22 cellular contexts compared by ENCODE assay signal in genomic region chr14:96277890-96278289, GRCh38. TPM values are rescaled to one million over a fixed set of nuclear protein-coding genes. Genes with fewer than 3 reads are reported as not detected.
DNase-seq lines count a peak whose midpoint lies in the region; ATAC-seq, FAIRE-seq and TF ChIP-seq lines count a peak whose summit lies in the region.
"Had no signal": no experiment of that assay in that cellular context is flagged by ENCODE, and none has a peak within 500 bp of the region (broad histone marks: within the 10 kb centered on the region; RNA-seq: fewer than 3 reads in every experiment).

No MANE protein-coding gene starts in this region.

- TF ChIP-seq CTCF in HEK293 (tag by site-specific recombination; IDR thresholded peaks at IDR 0.05), result no peak
- no peak for TF ChIP-seq CTCF in IMR-90 (conservative IDR thresholded peaks at IDR 0.05; ENCODE audit: low read depth, low read length)
- no peak for TF ChIP-seq CTCF in K562 (IDR thresholded peaks at IDR 0.05 in 2 of 3, conservative IDR thresholded peaks at IDR 0.05 in 1 of 3; ENCODE audit: insufficient read depth in 2 of 3, low read depth in 1 of 3, low read length in 3 of 3)
- no peak for TF ChIP-seq CTCF in prostate gland (IDR thresholded peaks at IDR 0.05)
- TF ChIP-seq CTCF in gastrocnemius medialis (IDR thresholded peaks at IDR 0.05 in 4 of 5, conservative IDR thresholded peaks at IDR 0.05 in 1 of 5), result no peak
- no peak for TF ChIP-seq CTCF in GM13977 (IDR thresholded peaks at IDR 0.05; ENCODE audit: extremely low read depth, insufficient read depth, missing control alignments)
- TF ChIP-seq CTCF in testis (IDR thresholded peaks at IDR 0.05), result no peak

- TF ChIP-seq POLR2A in IMR-90 (IDR thresholded peaks at IDR 0.05; ENCODE audit: low read depth, low read length), result no peak
- TF ChIP-seq POLR2A in K562 (conservative IDR thresholded peaks at IDR 0.05), result no peak
- TF ChIP-seq POLR2A in prostate gland (IDR thresholded peaks at IDR 0.05), result no peak
- no peak for TF ChIP-seq POLR2A in gastrocnemius medialis (IDR thresholded peaks at IDR 0.05)
- TF ChIP-seq POLR2A in testis (IDR thresholded peaks at IDR 0.05), result no peak

- DNase-seq in IMR-90, result no peak
- DNase-seq in K562 (ENCODE audit: extremely low read depth in 1 of 4, low spot score in 3 of 4), result no peak
- DNase-seq in neuronal stem cell (ENCODE audit: low spot score), result no peak
- no peak for DNase-seq in prostate gland (ENCODE audit: low spot score)
- no peak for DNase-seq in gastrocnemius medialis
- DNase-seq in GM13977 (ENCODE audit: low spot score), result no peak
- DNase-seq in testis, result no peak
- DNase-seq: ACHN; BE2C; C1 segment of cervical spinal cord; Caco-2; CD4-positive, CD25-positive, alpha-beta regulatory T cell; CD8-positive, alpha-beta memory T cell; DMS79; GDM1; GOT3; H7; KG1 had no signal

- TF ChIP-seq RAD21 in IMR-90 (IDR thresholded peaks at IDR 0.05; ENCODE audit: low read length) (no peak), K562 (CRISPR knock-in tag; conservative IDR thresholded peaks at IDR 0.05 in 1 of 2, IDR thresholded peaks at IDR 0.05 in 1 of 2) (no peak)

- H3K9ac ChIP-seq in IMR-90 (ENCODE audit: low read depth, low read length), result no peak overlapping the region
- H3K9ac ChIP-seq in K562 (ENCODE audit: insufficient read depth in 1 of 2, low read depth in 2 of 2, low read length in 2 of 2), result no peak overlapping the region
- no peak overlapping the region for H3K9ac ChIP-seq in neuronal stem cell (ENCODE audit: low read depth, low read length, poor library complexity)

- H3K56ac ChIP-seq in IMR-90 (ENCODE audit: extremely low read depth, insufficient read depth, low read length), result no peak overlapping the region

- H3K27ac ChIP-seq in HEK293 (ENCODE audit: extremely low read depth, low read depth, low read length) (no peak overlapping the region), IMR-90 (ENCODE audit: insufficient read depth, low read length) (no peak overlapping the region), K562 (ENCODE audit: extremely low read depth, low read depth, low read length) (no peak overlapping the region), neuronal stem cell (replicated peaks; ENCODE audit: low read length) (no peak overlapping the region), prostate gland (no peak overlapping the region), gastrocnemius medialis (no peak overlapping the region), testis (no peak overlapping the region)

- POLR2A ChIA-PET in HEK293 (lab: Yijun Ruan, JAX) (no interaction called here), IMR-90 (lab: Charles Lee; ENCODE audit: unreplicated experiment) (no interaction called here), K562 (lab: Yijun Ruan, JAX) (no interaction called here)

- 0 out of 2 replicates have a peak overlapping the region, but pooled peaks have one; percentile 48 for H2BK120ac ChIP-seq in IMR-90 (ENCODE audit: low read depth, low read length)
- no peak overlapping the region for H2BK120ac ChIP-seq in neuronal stem cell (ENCODE audit: low read depth, low read length)

- no peak overlapping the region for H3K4me2 ChIP-seq in IMR-90 (ENCODE audit: low read depth, low read length)
- no peak overlapping the region for H3K4me2 ChIP-seq in K562 (ENCODE audit: insufficient read depth, low read length)
- H3K4me2 ChIP-seq in neuronal stem cell (ENCODE audit: insufficient read depth, low read length, poor library complexity, severe bottlenecking), result no peak overlapping the region

- H3K9me3 ChIP-seq in HEK293 (ENCODE audit: control insufficient read depth, insufficient read depth, low read depth, low read length) (no peaks in the 10 kb centered on the region), IMR-90 (ENCODE audit: control insufficient read depth, insufficient read depth, low read length) (peaks cover 8% of the 10 kb centered on the region), K562 (replicated peaks; ENCODE audit: control insufficient read depth, insufficient read depth, low read depth, low read length) (no peaks in the 10 kb centered on the region; the same call in none of the 2 replicates), neuronal stem cell (replicated peaks in 1 of 2; ENCODE audit: control insufficient read depth in 2 of 2, insufficient read depth in 1 of 2, low read depth in 1 of 2, low read length in 2 of 2) (peaks cover 3 to 15% of the 10 kb centered on the region in 2 donors), prostate gland (no peaks in the 10 kb centered on the region), gastrocnemius medialis (peaks cover 4 to 12% (median 6%) of the 10 kb centered on the region in 3 donors), testis (no peaks in the 10 kb centered on the region)

- H4K91ac ChIP-seq in IMR-90 (ENCODE audit: insufficient read depth, low read depth, low read length) (peak overlapping the region; percentile 33; the same call in 1 of the 2 replicates), neuronal stem cell (ENCODE audit: low read depth, low read length, poor library complexity) (no peak overlapping the region)

- H3K9me1 ChIP-seq in IMR-90 (ENCODE audit: insufficient read depth, low read length), result peaks cover 7% of the 10 kb centered on the region
- H3K9me1 ChIP-seq in K562 (ENCODE audit: control insufficient read depth, insufficient read depth, low read length), result no peaks in the 10 kb centered on the region

- BruUV-seq in IMR-90 (replicated peaks; lab: Mats Ljungman, UMichigan) (no TSS peak), K562 (replicated peaks; lab: Mats Ljungman, UMichigan) (no TSS peak)

- TF ChIP-seq EP300 in K562 (IDR thresholded peaks at IDR 0.05; ENCODE audit: low read length), result no peak

- H3K79me1 ChIP-seq in IMR-90 (ENCODE audit: low read depth in 1 of 2, low read length in 2 of 2) (peaks cover 0 to 7% of the 10 kb centered on the region in 2 experiments; a peak in 1 of 4 replicates), neuronal stem cell (ENCODE audit: low read depth, low read length) (no peaks in the 10 kb centered on the region)

- peak overlapping the region; percentile 13; the same call in 1 of the 3 replicates for H2BK15ac ChIP-seq in IMR-90 (ENCODE audit: low read depth, low read length)
- H2BK15ac ChIP-seq in neuronal stem cell (ENCODE audit: low read length), result no peak overlapping the region

- FAIRE-seq in K562 (lab: Jason Lieb, UNC), result no peak
- FAIRE-seq: D721Med, GM12892 had no signal

- H3K4me3 ChIP-seq in HEK293 (ENCODE audit: low read depth, low read length) (no peak overlapping the region), IMR-90 (ENCODE audit: insufficient read depth, low read depth, low read length) (no peak overlapping the region), K562 (no peak overlapping the region), neuronal stem cell (ENCODE audit: low read length in 2 of 2) (peak overlapping the region in 1 of 2 donors; percentile 7), prostate gland (no peak overlapping the region), gastrocnemius medialis (no peak overlapping the region), testis (no peak overlapping the region)

- no peak overlapping the region for H2AK9ac ChIP-seq in IMR-90 (replicated peaks; ENCODE audit: low read depth, low read length, poor library complexity)

- no peak overlapping the region for H2BK12ac ChIP-seq in neuronal stem cell (ENCODE audit: low read length)

- H3K4ac ChIP-seq in IMR-90 (ENCODE audit: low read depth, low read length) (0 out of 2 replicates have a peak overlapping the region, but pooled peaks have one; percentile 14), neuronal stem cell (ENCODE audit: low read length) (no peak overlapping the region)

- H3K79me2 ChIP-seq in K562 (ENCODE audit: control insufficient read depth, insufficient read depth, low read length), result no peaks in the 10 kb centered on the region

- H3K4me1 ChIP-seq in HEK293 (ENCODE audit: control insufficient read depth, insufficient read depth, low read length) (no peaks in the 10 kb centered on the region), IMR-90 (ENCODE audit: control insufficient read depth, insufficient read depth, low read length) (peaks cover 25% of the 10 kb centered on the region), K562 (replicated peaks in 1 of 2; ENCODE audit: control insufficient read depth in 2 of 2, insufficient read depth in 2 of 2, low read length in 2 of 2) (no peaks in the 10 kb centered on the region), neuronal stem cell (ENCODE audit: control insufficient read depth in 2 of 2, insufficient read depth in 1 of 2, low read depth in 1 of 2, low read length in 2 of 2) (peaks cover 3 to 16% of the 10 kb centered on the region in 2 donors), prostate gland (replicated peaks) (no peaks in the 10 kb centered on the region), gastrocnemius medialis (no peaks in the 10 kb centered on the region), testis (peaks cover 6% of the 10 kb centered on the region)

- no peak overlapping the region for H4K5ac ChIP-seq in IMR-90 (ENCODE audit: low read depth, low read length)

- H2AK5ac ChIP-seq in IMR-90 (ENCODE audit: low read depth, low read length), result peak overlapping the region; percentile 17; the same call in 1 of the 2 replicates
- H2AK5ac ChIP-seq in neuronal stem cell (ENCODE audit: low read depth, low read length), result no peak overlapping the region

- peak overlapping the region; percentile 45; the same call in 1 of the 2 replicates for H2BK20ac ChIP-seq in IMR-90 (ENCODE audit: low read depth, low read length)

- H2BK5ac ChIP-seq in IMR-90 (ENCODE audit: low read depth, low read length, poor library complexity, severe bottlenecking), result no peak overlapping the region
- H2BK5ac ChIP-seq in neuronal stem cell (ENCODE audit: low read length), result no peak overlapping the region

- H3K14ac ChIP-seq in IMR-90 (replicated peaks; ENCODE audit: low read depth, low read length) (no peak overlapping the region), neuronal stem cell (ENCODE audit: low read length) (no peak overlapping the region)

- H3K36me3 ChIP-seq in HEK293 (ENCODE audit: control insufficient read depth in 2 of 2, insufficient read depth in 1 of 2, low read length in 2 of 2), result peaks cover 0 to 6% of the 10 kb centered on the region in 2 experiments; a peak in 1 of 3 replicates
- H3K36me3 ChIP-seq in IMR-90 (ENCODE audit: control insufficient read depth, insufficient read depth, low read length), result peaks cover under 1% of the 10 kb centered on the region; the same call in 1 of the 2 replicates
- H3K36me3 ChIP-seq in K562 (ENCODE audit: control insufficient read depth, insufficient read depth, low read length), result no peaks in the 10 kb centered on the region
- no peaks in the 10 kb centered on the region for H3K36me3 ChIP-seq in neuronal stem cell (replicated peaks in 1 of 2; ENCODE audit: control insufficient read depth in 2 of 2, insufficient read depth in 2 of 2, low read length in 2 of 2)
- H3K36me3 ChIP-seq in prostate gland, result no peaks in the 10 kb centered on the region
- H3K36me3 ChIP-seq in gastrocnemius medialis, result peaks cover 0 to 6% of the 10 kb centered on the region in 2 donors
- no peaks in the 10 kb centered on the region for H3K36me3 ChIP-seq in testis (ENCODE audit: low read depth, missing control alignments)
- H3K36me3 ChIP-seq: BE2C had no signal

- ATAC-seq in IMR-90 (ENCODE audit: low read depth) (no peak), K562 (no peak), gastrocnemius medialis (no peak)
- ATAC-seq: HCT116 had no signal

- no peaks in the 10 kb centered on the region for H3K27me3 ChIP-seq in IMR-90 (ENCODE audit: control insufficient read depth, insufficient read depth, low read length)
- H3K27me3 ChIP-seq in K562 (ENCODE audit: control insufficient read depth in 2 of 2, insufficient read depth in 2 of 2, low read length in 2 of 2), result no peaks in the 10 kb centered on the region
- H3K27me3 ChIP-seq in neuronal stem cell (ENCODE audit: control insufficient read depth in 3 of 3, insufficient read depth in 3 of 3, low read depth in 1 of 3, low read length in 3 of 3), result peaks cover 0 to 4% (median 0%) of the 10 kb centered on the region in 3 experiments
- H3K27me3 ChIP-seq in prostate gland (replicated peaks; ENCODE audit: insufficient read depth), result no peaks in the 10 kb centered on the region
- no peaks in the 10 kb centered on the region for H3K27me3 ChIP-seq in gastrocnemius medialis
- no peaks in the 10 kb centered on the region for H3K27me3 ChIP-seq in testis
- H3K27me3 ChIP-seq: BE2C had no signal

- WGBS in IMR-90 (ENCODE audit: extremely low coverage in 2 of 2, insufficient read length in 1 of 2), 2 experiments, result no CpG with 5 or more reads among the region's 1 CpG
- 0% methylated on average over 1 of the region's 1 CpG for WGBS in K562 (ENCODE audit: insufficient coverage, low coverage, missing lambda C conversion rate)
- WGBS in neuronal stem cell (ENCODE audit: extremely low coverage in 2 of 2, insufficient read length in 2 of 2, insufficient replicate concordance in 1 of 2), 2 donors, result no CpG with 5 or more reads among the region's 1 CpG
- WGBS in prostate gland, result 95% methylated on average over 1 of the region's 1 CpG
- 93 to 100% methylated on average over 1 of the region's 1 CpG for WGBS in testis, 2 donors

- no peak overlapping the region for H3K23ac ChIP-seq in IMR-90 (ENCODE audit: low read depth, low read length)
- H3K23ac ChIP-seq in neuronal stem cell (ENCODE audit: low read depth, low read length, poor library complexity), result no peak overlapping the region

- H2AFZ ChIP-seq in IMR-90 (replicated peaks; ENCODE audit: low read length, poor library complexity), result no peak overlapping the region
- no peak overlapping the region for H2AFZ ChIP-seq in K562 (ENCODE audit: low read depth, low read length)
- no peak overlapping the region for H2AFZ ChIP-seq in neuronal stem cell (ENCODE audit: low read length)

- intact Hi-C loops in IMR-90 (cut with micrococcal nuclease), result no loop called here
- intact Hi-C loops in K562 (cut with micrococcal nuclease), result loop anchor here (10.0 kb wide), 2 partner anchors 273 to 713 kb away; no protein-coding TSS in a partner anchor
- intact Hi-C loops in prostate gland (cut with DNase I), result loop anchor here (5.0 to 10.0 kb wide), 2 partner anchors 281 to 713 kb away; no protein-coding TSS in a partner anchor
- intact Hi-C loops in gastrocnemius medialis (cut with DNase I; ENCODE audit: low total_unique reads), result loop anchor here (5.0 kb wide), 1 partner anchor 281 kb away; no protein-coding TSS in a partner anchor
- intact Hi-C loops in testis (cut with DNase I; ENCODE audit: low total_unique reads), result no loop called here

- dilution Hi-C loops in IMR-90 (cut with HindIII; ENCODE audit: low sequenced_read_pairs, unreplicated experiment), result no loop called here

- H4K8ac ChIP-seq in IMR-90 (ENCODE audit: low read depth in 2 of 2, low read length in 2 of 2), result peak overlapping the region in 1 of 2 experiments; percentile 3; a peak in 1 of 4 replicates
- peak overlapping the region; percentile 49 for H4K8ac ChIP-seq in neuronal stem cell (ENCODE audit: low read depth, low read length)

- CTCF ChIA-PET in HEK293 (lab: Yijun Ruan, JAX) (interaction anchor here (10.8 kb wide), 1 partner anchor 176 kb away, joined by 165 read pairs; no protein-coding TSS in a partner anchor), IMR-90 (lab: Yijun Ruan, JAX) (no interaction called here), K562 (lab: Yijun Ruan, JAX; ENCODE audit: low intra/inter-chr PET ratio) (no interaction called here)

- H3K18ac ChIP-seq in IMR-90 (ENCODE audit: low read depth, low read length), result no peak overlapping the region
- no peak overlapping the region for H3K18ac ChIP-seq in neuronal stem cell (ENCODE audit: low read length)

- in situ Hi-C loops in IMR-90 (cut with MboI; ENCODE audit: low sequenced_read_pairs), result loop anchor here (5.0 kb wide), 1 partner anchor 276 kb away; no protein-coding TSS in a partner anchor
- in situ Hi-C loops in K562 (cut with MboI), result loop anchor here (5.0 kb wide), 1 partner anchor 181 kb away; no protein-coding TSS in a partner anchor
- in situ Hi-C loops in gastrocnemius medialis (cut with MboI; ENCODE audit: low sequenced_read_pairs in 4 of 4), result loop anchor here in 3 of 4 donors (5.0 to 25.0 kb wide), 3 partner anchors 181 to 716 kb away; no protein-coding TSS in a partner anchor
- in situ Hi-C loops in GM13977 (cut with MboI; ENCODE audit: low pct_unique_long_range_greater_than_20kb, low sequenced_read_pairs, unreplicated experiment), result loop anchor here (25.0 kb wide), 1 partner anchor 716 kb away; no protein-coding TSS in a partner anchor

- H4K20me1 ChIP-seq in IMR-90 (ENCODE audit: insufficient read depth, low read length) (no peaks in the 10 kb centered on the region), K562 (replicated peaks; ENCODE audit: control insufficient read depth, insufficient read depth, low read length) (no peaks in the 10 kb centered on the region)

RNA-seq across cellular contexts. Expression of gene BDKRB1, which starts 21.9 kb away (rescaled TPM):
- total RNA-seq in IMR-90 (2012; rRNA removed) (51.4 and 56.5 TPM in 2 replicates), K562 (2014; rRNA removed) (0.09 and 0.29 TPM in 2 replicates), K562 (2014; rRNA removed; fragmentation: Illumina TruSeq; extraction: Trizol) (0.07 and 0.13 TPM in 2 replicates), K562 (2015; rRNA removed; fragmentation: Illumina TruSeq; extraction: Trizol) (0.22 TPM in 1 of 2 replicates, not detected in the other), K562 (2021) (0.09 and 0.20 TPM in 2 replicates), prostate gland (1 to 10 TPM in 1 of 2 donors, not detected in 1; 2.3 TPM), gastrocnemius medialis (not detected), testis (1 to 10 TPM; 3.3 to 3.4 TPM)
- polyA plus RNA-seq in IMR-90 (2012; rRNA removed) (130 and 142 TPM in 2 replicates), K562 (2011; rRNA removed) (0.10 TPM in 1 of 2 replicates, not detected in the other), K562 (2014; fragmentation: Illumina TruSeq; extraction: Trizol) (0.06 and 0.11 TPM in 2 replicates), K562 (2014; fragmentation: Nextera tagmentation; extraction: Ambion mirVana) (under 1 TPM in 1 of 2 experiments, not detected in 1; 0.06 TPM), K562 (2014; rRNA removed) (0.23 TPM in 1 of 2 replicates, not detected in the other), testis (ENCODE audit: insufficient read depth, low read depth, low replicate concordance) (4.9 TPM)
- 48.1 and 276 TPM in 2 replicates for polyA plus RNA-seq in IMR-90 (2012; cell fraction: cytosol; rRNA removed)
- 226 and 290 TPM in 2 replicates for polyA plus RNA-seq in IMR-90 (2012; cell fraction: nucleus; rRNA removed; ENCODE audit: low replicate concordance)
- not detected in 2 replicates for total RNA-seq in K562 (2011; cell fraction: chromatin; rRNA removed; ENCODE audit: low replicate concordance)
- not detected in 2 replicates for total RNA-seq in K562 (2011; cell fraction: nucleolus; rRNA removed)
- not detected in 2 replicates for total RNA-seq in K562 (2011; cell fraction: nucleoplasm; rRNA removed)
- polyA plus RNA-seq in K562 (2011; cell fraction: cytosol; rRNA removed), result 0.12 TPM in 1 of 2 replicates, not detected in the other
- polyA plus RNA-seq in K562 (2011; cell fraction: nucleus; rRNA removed), result 0.13 TPM in 1 of 2 replicates, not detected in the other
- 0.18 and 0.58 TPM in 2 replicates for polyA plus RNA-seq in K562 (2012)
- polyA minus RNA-seq in K562 (2011; rRNA and poly(A)+ RNA removed), result not detected in 2 replicates
- polyA minus RNA-seq in K562 (2011; cell fraction: cytosol; rRNA and poly(A)+ RNA removed), result not detected in 2 replicates
- polyA minus RNA-seq in K562 (2011; cell fraction: nucleus; rRNA and poly(A)+ RNA removed), result 0.27 TPM in 1 of 2 replicates, not detected in the other
- 0.06 TPM for polyA plus RNA-seq in neuronal stem cell (2013, experiment 1 of 2)
- 0.10 TPM for polyA plus RNA-seq in neuronal stem cell (2013, experiment 2 of 2)
- total RNA-seq: CD4-positive, CD25-positive, alpha-beta regulatory T cell; CD8-positive, alpha-beta memory T cell had no signal
- polyA plus RNA-seq: CD4-positive, CD25-positive, alpha-beta regulatory T cell; CD8-positive, alpha-beta memory T cell had no signal

Comparison
In these comparisons a context has a peak if more than half of its experiments do, and no peak if none do; other contexts are left out.
1. RNA of gene BDKRB1, which starts 21.9 kb away (total RNA-seq): 51.4 to 56.5 TPM in IMR-90; 3.3 to 3.4 TPM in testis, 2.3 TPM in prostate gland, 0.07 to 0.29 TPM in K562 and not detected in gastrocnemius medialis; every median in the first group is over 10 times any median in the second.
2. intact Hi-C loops: an anchor here in K562 (10.0 kb wide), prostate gland (5.0 to 10.0 kb wide) and gastrocnemius medialis (5.0 kb wide); none called in IMR-90 and testis.
3. Of the 44 proteins assayed by ChIP-seq in both K562 and HEK293: peak only in K562: none; only in HEK293: SETDB1; in both: none; in neither: 43.